Comparison of ENCODE assay signal across 1 cellular context in the genomic region with DNA sequence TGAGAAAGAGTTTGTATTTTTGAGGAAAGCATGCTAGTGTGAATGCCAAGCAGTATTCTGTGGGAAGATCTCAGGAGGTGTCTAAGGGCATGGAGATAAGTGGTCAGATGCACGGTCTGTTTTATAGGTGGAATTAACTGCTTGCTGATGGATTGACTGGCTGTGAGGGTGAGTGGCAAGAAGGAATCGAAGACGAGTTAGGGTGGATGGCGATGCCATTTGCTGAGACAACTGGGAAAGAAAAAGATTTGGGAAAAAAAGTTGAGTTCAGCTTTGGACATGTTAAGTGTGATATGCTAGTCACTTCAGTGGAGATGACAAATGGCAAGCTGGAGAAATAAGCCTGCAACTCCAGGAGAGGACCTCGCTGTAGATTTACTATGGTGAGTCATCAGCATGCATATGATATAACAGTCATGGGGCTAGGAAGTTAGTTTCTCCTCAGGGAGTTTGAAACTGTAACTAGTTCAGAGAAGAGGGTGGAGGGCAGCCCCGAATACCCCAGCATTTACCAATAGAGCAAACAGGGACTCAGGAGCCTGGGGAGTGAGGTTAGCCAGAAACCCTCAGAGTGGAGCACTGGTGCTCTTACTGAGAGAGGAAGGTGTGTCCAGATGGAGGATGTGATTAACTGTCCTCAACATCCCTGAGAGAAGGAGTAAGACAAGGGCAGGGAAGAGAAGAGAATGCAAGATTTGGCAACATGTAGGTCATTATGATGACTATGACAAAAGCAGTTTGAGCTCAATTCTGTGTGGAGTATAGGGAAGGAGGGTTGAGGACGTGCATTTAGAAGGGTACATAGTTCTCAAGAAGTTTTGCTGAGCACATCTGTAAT.
TF ChIP-seq lines count a peak whose summit lies in the region.

No MANE protein-coding gene starts in this region.

TF ChIP-seq in IMR-90, 13 proteins besides CTCF, POLR2A, EP300 and RAD21:
- TF ChIP-seq BHLHE40 (IDR thresholded peaks at IDR 0.05; ENCODE audit: low read depth, low read length), result no peak
- TF ChIP-seq MAFK (IDR thresholded peaks at IDR 0.05; ENCODE audit: low read depth, low read length), result peak; percentile 55; the same call in 1 of the 2 replicates
- TF ChIP-seq RFX5 (IDR thresholded peaks at IDR 0.05; ENCODE audit: low read depth, low read length), result peak; percentile 52; the same call in 1 of the 2 replicates
- no peak for TF ChIP-seq MXI1 (IDR thresholded peaks at IDR 0.05; ENCODE audit: borderline replicate concordance, low read depth, low read length)
- TF ChIP-seq, protein P1, sequence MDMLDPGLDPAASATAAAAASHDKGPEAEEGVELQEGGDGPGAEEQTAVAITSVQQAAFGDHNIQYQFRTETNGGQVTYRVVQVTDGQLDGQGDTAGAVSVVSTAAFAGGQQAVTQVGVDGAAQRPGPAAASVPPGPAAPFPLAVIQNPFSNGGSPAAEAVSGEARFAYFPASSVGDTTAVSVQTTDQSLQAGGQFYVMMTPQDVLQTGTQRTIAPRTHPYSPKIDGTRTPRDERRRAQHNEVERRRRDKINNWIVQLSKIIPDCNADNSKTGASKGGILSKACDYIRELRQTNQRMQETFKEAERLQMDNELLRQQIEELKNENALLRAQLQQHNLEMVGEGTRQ (IDR thresholded peaks at IDR 0.05; ENCODE audit: low read depth, low read length), result no peak
- no peak; the same call in 1 of the 2 replicates for TF ChIP-seq CEBPB (IDR thresholded peaks at IDR 0.05; ENCODE audit: low read depth, low read length)
- TF ChIP-seq NFE2L2 (IDR thresholded peaks at IDR 0.05; ENCODE audit: low read depth, low read length), result no peak
- no peak for TF ChIP-seq MAZ (IDR thresholded peaks at IDR 0.05; ENCODE audit: borderline replicate concordance, low read depth, low read length)
- no peak for TF ChIP-seq CHD1 (IDR thresholded peaks at IDR 0.05; ENCODE audit: low read depth, low read length)
- TF ChIP-seq SMC3 (IDR thresholded peaks at IDR 0.05; ENCODE audit: low read depth, low read length), result 0 out of 2 replicates have a peak, but pooled peaks have one; percentile 17
- no peak for TF ChIP-seq RCOR1 (IDR thresholded peaks at IDR 0.05; ENCODE audit: insufficient replicate concordance, low read length)
- peak; percentile 81 for TF ChIP-seq FOS (IDR thresholded peaks at IDR 0.05; ENCODE audit: low read depth, low read length)
- TF ChIP-seq, protein P2, sequence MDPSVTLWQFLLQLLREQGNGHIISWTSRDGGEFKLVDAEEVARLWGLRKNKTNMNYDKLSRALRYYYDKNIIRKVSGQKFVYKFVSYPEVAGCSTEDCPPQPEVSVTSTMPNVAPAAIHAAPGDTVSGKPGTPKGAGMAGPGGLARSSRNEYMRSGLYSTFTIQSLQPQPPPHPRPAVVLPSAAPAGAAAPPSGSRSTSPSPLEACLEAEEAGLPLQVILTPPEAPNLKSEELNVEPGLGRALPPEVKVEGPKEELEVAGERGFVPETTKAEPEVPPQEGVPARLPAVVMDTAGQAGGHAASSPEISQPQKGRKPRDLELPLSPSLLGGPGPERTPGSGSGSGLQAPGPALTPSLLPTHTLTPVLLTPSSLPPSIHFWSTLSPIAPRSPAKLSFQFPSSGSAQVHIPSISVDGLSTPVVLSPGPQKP (IDR thresholded peaks at IDR 0.05; ENCODE audit: borderline replicate concordance, low read depth, low read length), result no peak
